In the genomic region with DNA sequence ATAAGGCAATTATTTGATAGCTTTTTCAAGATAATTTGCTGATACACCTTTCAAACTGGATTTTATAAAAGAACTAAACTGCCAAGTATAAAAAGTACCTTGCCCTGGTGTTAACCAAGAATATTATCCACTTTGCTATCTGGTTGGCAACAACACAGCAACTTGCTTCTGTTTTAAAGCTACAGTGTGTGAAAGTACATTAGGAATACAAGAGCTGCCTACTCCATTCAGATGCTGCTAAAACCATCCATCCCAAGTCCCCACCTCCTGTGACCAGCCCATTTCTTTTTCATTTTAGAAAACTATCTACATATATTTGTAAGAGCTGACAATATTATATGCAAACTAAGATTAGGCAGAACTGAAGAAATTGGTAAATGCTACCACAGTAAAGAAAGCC, we compare ENCODE assay signal across 29 cellular contexts. TPM values are rescaled to one million over a fixed set of nuclear protein-coding genes. Genes with fewer than 3 reads are reported as not detected.
DNase-seq lines count a peak whose midpoint lies in the region; ATAC-seq and TF ChIP-seq lines count a peak whose summit lies in the region.
"Had no signal": no experiment of that assay in that cellular context is flagged by ENCODE, and none has a peak within 500 bp of the region (broad histone marks: within the 10 kb centered on the region; RNA-seq: fewer than 3 reads in every experiment).

No MANE protein-coding gene starts in this region.

- intact Hi-C loops in left lung (cut with DNase I), result no loop called here

- H3K9me3 ChIP-seq in SJSA1 (replicated peaks) (no peaks in the 10 kb centered on the region), left lung (no peaks in the 10 kb centered on the region)
- H3K9me3 ChIP-seq: adrenal gland, upper lobe of right lung had no signal

- H3K27me3 ChIP-seq in SJSA1 (replicated peaks) (no peaks in the 10 kb centered on the region), left lung (no peaks in the 10 kb centered on the region)
- H3K27me3 ChIP-seq: adrenal gland, foreskin keratinocyte, hepatocyte, upper lobe of right lung had no signal

- H3K27ac ChIP-seq in SJSA1, result 0 out of 2 replicates have a peak overlapping the region, but pooled peaks have one; percentile 4
- peak overlapping the region; percentile 10 for H3K27ac ChIP-seq in substantia nigra (ENCODE audit: low read depth, low read length, poor library complexity, severe bottlenecking)
- peak overlapping the region in 1 of 2 donors; percentile 5 for H3K27ac ChIP-seq in left lung
- H3K27ac ChIP-seq: foreskin keratinocyte, upper lobe of right lung had no signal

- ATAC-seq in left lung, result no peak
- ATAC-seq: activated T-cell treated with anti-CD3 and anti-CD28 coated beads, Interleukin-2, amount 50 U/mL, for 72 hours; effector memory CD8-positive, alpha-beta T cell; foreskin keratinocyte; HepG2; naive thymus-derived CD8-positive, alpha-beta T cell; upper lobe of right lung had no signal

- DNase-seq in SJSA1 (ENCODE audit: low read depth in 1 of 2, low spot score in 2 of 2) (no peak), fibroblast of the aortic adventitia (ENCODE audit: low read depth) (peak; percentile 8), midbrain (lab: John Stamatoyannopoulos, UW) (peak; percentile 28), substantia nigra (lab: John Stamatoyannopoulos, UW) (no peak), foreskin fibroblast (no peak), NCI-H1694 (lab: John Stamatoyannopoulos, UW) (no peak), left lung (no peak)
- DNase-seq: activated CD4-positive, alpha-beta T cell treated with anti-CD3 and anti-CD28 coated beads, Interleukin-2, amount 10 ng/mL, durations not matched to agents 7 days and 5 days; activated naive CD4-positive, alpha-beta T cell treated with anti-CD3 and anti-CD28 coated beads for 36 hours; activated T-cell treated with anti-CD3 and anti-CD28 coated beads, Interleukin-2, amount 50 U/mL, for 72 hours; adrenal gland; CD8-positive, alpha-beta memory T cell; DMS 273 treated with DMSO at 0.1 percent for 48 hours; effector memory CD8-positive, alpha-beta T cell; foreskin keratinocyte; left cardiac atrium; mesenchymal stem cell; naive thymus-derived CD8-positive, alpha-beta T cell; NCI-H1694 treated with DMSO at 0.1 percent for 48 hours; NCI-H524; stimulated activated CD4-positive, alpha-beta T cell treated with anti-CD3 and anti-CD28 coated beads, Interleukin-12 subunit alpha, Interleukin-12 subunit beta, amount 100 ng/mL, for 4 hours; stimulated activated CD4-positive, alpha-beta T cell treated with anti-CD3 and anti-CD28 coated beads, Interleukin-4, amount 100 ng/mL, for 1 hour; T1000; upper lobe of right lung had no signal

- H3K4me1 ChIP-seq in SJSA1 (replicated peaks), result peaks cover 59% of the 10 kb centered on the region
- peaks cover 0 to 3% of the 10 kb centered on the region in 2 donors for H3K4me1 ChIP-seq in left lung
- H3K4me1 ChIP-seq: upper lobe of right lung had no signal

- TF ChIP-seq CTCF in fibroblast of the aortic adventitia (IDR thresholded peaks at IDR 0.05; ENCODE audit: insufficient read depth, low read length) (no peak), foreskin fibroblast (IDR thresholded peaks at IDR 0.05; ENCODE audit: low read depth, low read length) (no peak), left lung (IDR thresholded peaks at IDR 0.05) (no peak)

- H3K4me3 ChIP-seq in SJSA1 (no peak overlapping the region), fibroblast of the aortic adventitia (ENCODE audit: low read depth, low read length) (no peak overlapping the region), foreskin fibroblast (ENCODE audit: low read depth in 1 of 2, low read length in 2 of 2) (no peak overlapping the region), left lung (no peak overlapping the region)
- H3K4me3 ChIP-seq: adrenal gland, hepatocyte, upper lobe of right lung had no signal

- H3K36me3 ChIP-seq in SJSA1 (peaks cover 36% of the 10 kb centered on the region), left lung (peaks cover 0 to 9% of the 10 kb centered on the region in 2 donors)
- H3K36me3 ChIP-seq: adrenal gland, upper lobe of right lung had no signal

RNA-seq across cellular contexts. Expression of gene CLDN20, which starts 12.8 kb away (rescaled TPM):
- not detected in 2 replicates for total RNA-seq in SJSA1 (2014; rRNA removed; shearing (Covaris generic))
- total RNA-seq in fibroblast of the aortic adventitia (ENCODE audit: low replicate concordance) (not detected in 2 replicates), left lung (not detected)
- total RNA-seq: activated CD4-positive, alpha-beta T cell treated with anti-CD3 and anti-CD28 coated beads, Interleukin-2, amount 10 ng/mL, durations not matched to agents 7 days and 5 days; activated naive CD4-positive, alpha-beta T cell treated with anti-CD3 and anti-CD28 coated beads for 36 hours; activated T-cell treated with anti-CD3 and anti-CD28 coated beads, Interleukin-2, amount 50 U/mL, for 72 hours; adrenal gland; CD8-positive, alpha-beta memory T cell; foreskin keratinocyte; H4; hepatocyte; HepG2; left cardiac atrium; naive thymus-derived CD8-positive, alpha-beta T cell; osteocyte; subcutaneous adipose tissue; upper lobe of right lung had no signal

RNA-seq across cellular contexts. Expression of gene TFB1M, which starts 37.6 kb away (rescaled TPM):
- total RNA-seq in SJSA1 (2014; rRNA removed; shearing (Covaris generic)), result 15.9 and 48.9 TPM in 2 replicates
- total RNA-seq in fibroblast of the aortic adventitia (ENCODE audit: low replicate concordance) (20.0 and 22.6 TPM in 2 replicates), left lung (10 to 100 TPM; 20.6 to 21.0 TPM)

Comparison
In these comparisons a context has a peak if more than half of its experiments do, and no peak if none do; other contexts are left out.
1. DNase-seq: peak in fibroblast of the aortic adventitia (single experiment) and midbrain (single experiment); none in SJSA1 (0 of 2), substantia nigra (0 of 49), foreskin fibroblast (0 of 2), NCI-H1694 (single experiment) and left lung (0 of 2).